In the genomic region with DNA sequence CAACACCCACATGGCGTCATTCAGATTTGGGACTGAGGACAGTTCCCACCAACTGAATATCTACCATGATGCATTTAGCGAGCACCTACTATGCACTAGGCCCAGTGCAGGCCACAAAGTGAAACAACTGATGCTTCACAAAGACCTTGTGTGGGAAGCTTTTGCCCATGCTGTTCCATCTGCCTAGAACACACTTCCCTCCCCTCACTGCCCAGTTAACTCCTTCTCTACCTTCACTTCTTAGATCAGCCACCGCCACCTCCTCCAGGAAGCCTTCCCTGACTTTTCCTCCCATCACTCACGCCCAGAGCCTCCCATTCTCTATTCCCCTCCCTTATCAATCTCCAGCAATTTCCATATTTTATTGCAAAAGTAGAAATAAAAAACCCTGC, we compare ENCODE assay signal across 2 cellular contexts.
A peak's percentile ranks its signal among the peaks of the same experiment; 100 is the strongest.
TF ChIP-seq lines count a peak whose summit lies in the region.

No MANE protein-coding gene starts in this region.

TF ChIP-seq in HepG2, 621 proteins besides CTCF, POLR2A, EP300 and RAD21:
- TF ChIP-seq TBX2 (CRISPR knock-in tag; IDR thresholded peaks at IDR 0.05; ENCODE audit: borderline replicate concordance) = no peak
- TF ChIP-seq, protein P1, sequence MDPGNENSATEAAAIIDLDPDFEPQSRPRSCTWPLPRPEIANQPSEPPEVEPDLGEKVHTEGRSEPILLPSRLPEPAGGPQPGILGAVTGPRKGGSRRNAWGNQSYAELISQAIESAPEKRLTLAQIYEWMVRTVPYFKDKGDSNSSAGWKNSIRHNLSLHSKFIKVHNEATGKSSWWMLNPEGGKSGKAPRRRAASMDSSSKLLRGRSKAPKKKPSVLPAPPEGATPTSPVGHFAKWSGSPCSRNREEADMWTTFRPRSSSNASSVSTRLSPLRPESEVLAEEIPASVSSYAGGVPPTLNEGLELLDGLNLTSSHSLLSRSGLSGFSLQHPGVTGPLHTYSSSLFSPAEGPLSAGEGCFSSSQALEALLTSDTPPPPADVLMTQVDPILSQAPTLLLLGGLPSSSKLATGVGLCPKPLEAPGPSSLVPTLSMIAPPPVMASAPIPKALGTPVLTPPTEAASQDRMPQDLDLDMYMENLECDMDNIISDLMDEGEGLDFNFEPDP (CRISPR knock-in tag; conservative IDR thresholded peaks at IDR 0.05) = no peak
- TF ChIP-seq CREBL2 (CRISPR knock-in tag; IDR thresholded peaks at IDR 0.05; ENCODE audit: borderline replicate concordance) = no peak
- peak; percentile 95 for TF ChIP-seq ZFP36 (IDR thresholded peaks at IDR 0.05; ENCODE audit: borderline replicate concordance, low read depth, low read length, partially characterized antibody)
- TF ChIP-seq EHMT2 (IDR thresholded peaks at IDR 0.05; ENCODE audit: borderline replicate concordance, low read depth, low read length) = no peak
- no peak for TF ChIP-seq CENPT (CRISPR knock-in tag; IDR thresholded peaks at IDR 0.05; ENCODE audit: low read depth)
- no peak for TF ChIP-seq MED1 (CRISPR knock-in tag; IDR thresholded peaks at IDR 0.05)
- no peak for TF ChIP-seq ZNF260 (CRISPR knock-in tag; IDR thresholded peaks at IDR 0.05; ENCODE audit: borderline replicate concordance, low read depth)
- TF ChIP-seq, protein P2, sequence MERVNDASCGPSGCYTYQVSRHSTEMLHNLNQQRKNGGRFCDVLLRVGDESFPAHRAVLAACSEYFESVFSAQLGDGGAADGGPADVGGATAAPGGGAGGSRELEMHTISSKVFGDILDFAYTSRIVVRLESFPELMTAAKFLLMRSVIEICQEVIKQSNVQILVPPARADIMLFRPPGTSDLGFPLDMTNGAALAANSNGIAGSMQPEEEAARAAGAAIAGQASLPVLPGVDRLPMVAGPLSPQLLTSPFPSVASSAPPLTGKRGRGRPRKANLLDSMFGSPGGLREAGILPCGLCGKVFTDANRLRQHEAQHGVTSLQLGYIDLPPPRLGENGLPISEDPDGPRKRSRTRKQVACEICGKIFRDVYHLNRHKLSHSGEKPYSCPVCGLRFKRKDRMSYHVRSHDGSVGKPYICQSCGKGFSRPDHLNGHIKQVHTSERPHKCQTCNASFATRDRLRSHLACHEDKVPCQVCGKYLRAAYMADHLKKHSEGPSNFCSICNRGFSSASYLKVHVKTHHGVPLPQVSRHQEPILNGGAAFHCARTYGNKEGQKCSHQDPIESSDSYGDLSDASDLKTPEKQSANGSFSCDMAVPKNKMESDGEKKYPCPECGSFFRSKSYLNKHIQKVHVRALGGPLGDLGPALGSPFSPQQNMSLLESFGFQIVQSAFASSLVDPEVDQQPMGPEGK (CRISPR knock-in tag; IDR thresholded peaks at IDR 0.05) = no peak
- TF ChIP-seq ZKSCAN1 (IDR thresholded peaks at IDR 0.05; ENCODE audit: low read length) = peak; percentile 36; the same call in 1 of the 2 replicates
- no peak for TF ChIP-seq NR2F6 (IDR thresholded peaks at IDR 0.05)
- no peak for TF ChIP-seq NR2F6 (CRISPR knock-in tag; IDR thresholded peaks at IDR 0.05)
- TF ChIP-seq MAF1 (CRISPR knock-in tag; IDR thresholded peaks at IDR 0.05; ENCODE audit: borderline replicate concordance) = no peak
- TF ChIP-seq ZNF230 (CRISPR knock-in tag; IDR thresholded peaks at IDR 0.05) = no peak
- TF ChIP-seq ZMYM3 (CRISPR knock-in tag; IDR thresholded peaks at IDR 0.05) = peak; percentile 37; the same call in 1 of the 2 replicates
- no peak for TF ChIP-seq ZNF816 (CRISPR knock-in tag; IDR thresholded peaks at IDR 0.05; ENCODE audit: borderline replicate concordance)
TF ChIP-seq in HepG2: peak in this region for 3.

TF ChIP-seq in WTC11, 78 proteins besides CTCF, POLR2A, EP300 and RAD21:
- TF ChIP-seq NR2C2 (CRISPR knock-in tag; IDR thresholded peaks at IDR 0.05) (no peak), JAZF1 (CRISPR knock-in tag; IDR thresholded peaks at IDR 0.05) (no peak), ZNF396 (CRISPR knock-in tag; IDR thresholded peaks at IDR 0.05; ENCODE audit: borderline replicate concordance) (no peak), GTF2I (CRISPR knock-in tag; conservative IDR thresholded peaks at IDR 0.05) (no peak), MLX (CRISPR knock-in tag; IDR thresholded peaks at IDR 0.05) (no peak), ATF3 (CRISPR knock-in tag; conservative IDR thresholded peaks at IDR 0.05) (no peak), E2F1 (CRISPR knock-in tag; IDR thresholded peaks at IDR 0.05) (no peak), ZNF671 (CRISPR knock-in tag; IDR thresholded peaks at IDR 0.05) (no peak), ATF1 (CRISPR knock-in tag; IDR thresholded peaks at IDR 0.05) (no peak), OVOL2 (CRISPR knock-in tag; IDR thresholded peaks at IDR 0.05; ENCODE audit: borderline replicate concordance) (no peak), FOXK1 (CRISPR knock-in tag; IDR thresholded peaks at IDR 0.05) (no peak), TEAD1 (CRISPR knock-in tag; IDR thresholded peaks at IDR 0.05) (no peak), FOXJ3 (CRISPR knock-in tag; IDR thresholded peaks at IDR 0.05; ENCODE audit: borderline replicate concordance) (no peak), ZNF219 (CRISPR knock-in tag; IDR thresholded peaks at IDR 0.05; ENCODE audit: borderline replicate concordance) (no peak), CREB1 (CRISPR knock-in tag; IDR thresholded peaks at IDR 0.05) (no peak)
- TF ChIP-seq, protein P3, sequence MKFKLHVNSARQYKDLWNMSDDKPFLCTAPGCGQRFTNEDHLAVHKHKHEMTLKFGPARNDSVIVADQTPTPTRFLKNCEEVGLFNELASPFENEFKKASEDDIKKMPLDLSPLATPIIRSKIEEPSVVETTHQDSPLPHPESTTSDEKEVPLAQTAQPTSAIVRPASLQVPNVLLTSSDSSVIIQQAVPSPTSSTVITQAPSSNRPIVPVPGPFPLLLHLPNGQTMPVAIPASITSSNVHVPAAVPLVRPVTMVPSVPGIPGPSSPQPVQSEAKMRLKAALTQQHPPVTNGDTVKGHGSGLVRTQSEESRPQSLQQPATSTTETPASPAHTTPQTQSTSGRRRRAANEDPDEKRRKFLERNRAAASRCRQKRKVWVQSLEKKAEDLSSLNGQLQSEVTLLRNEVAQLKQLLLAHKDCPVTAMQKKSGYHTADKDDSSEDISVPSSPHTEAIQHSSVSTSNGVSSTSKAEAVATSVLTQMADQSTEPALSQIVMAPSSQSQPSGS (CRISPR knock-in tag; IDR thresholded peaks at IDR 0.05; ENCODE audit: borderline replicate concordance, low read depth) = no peak
- TF ChIP-seq, protein P4, sequence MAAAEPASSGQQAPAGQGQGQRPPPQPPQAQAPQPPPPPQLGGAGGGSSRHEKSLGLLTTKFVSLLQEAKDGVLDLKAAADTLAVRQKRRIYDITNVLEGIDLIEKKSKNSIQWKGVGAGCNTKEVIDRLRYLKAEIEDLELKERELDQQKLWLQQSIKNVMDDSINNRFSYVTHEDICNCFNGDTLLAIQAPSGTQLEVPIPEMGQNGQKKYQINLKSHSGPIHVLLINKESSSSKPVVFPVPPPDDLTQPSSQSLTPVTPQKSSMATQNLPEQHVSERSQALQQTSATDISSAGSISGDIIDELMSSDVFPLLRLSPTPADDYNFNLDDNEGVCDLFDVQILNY (CRISPR knock-in tag; IDR thresholded peaks at IDR 0.05) = no peak
